ENCODE assay signal across 11 cellular contexts in the genomic region with DNA sequence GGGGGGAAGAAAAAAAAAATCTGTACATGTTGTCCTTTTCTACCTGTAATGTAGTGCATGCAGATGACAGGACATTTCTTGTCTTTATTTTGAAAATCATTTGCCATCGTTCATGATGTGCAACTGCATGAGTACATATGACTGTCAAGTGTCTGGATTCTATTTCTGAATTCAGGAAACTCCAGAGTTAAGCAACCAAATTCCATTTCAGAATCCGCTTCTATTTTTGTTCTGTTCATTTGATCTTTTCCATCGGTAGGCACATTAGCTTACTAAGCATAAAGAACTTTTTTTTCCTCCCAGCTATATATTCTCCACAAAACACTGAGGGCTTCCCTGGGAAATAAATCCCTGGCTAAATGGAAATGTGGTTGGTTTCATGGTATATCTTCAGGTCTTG.
DNase-seq lines count a peak whose midpoint lies in the region; ATAC-seq lines count a peak whose summit lies in the region.
"Had no signal": no experiment of that assay in that cellular context is flagged by ENCODE, and none has a peak within 500 bp of the region (broad histone marks: within the 10 kb centered on the region; RNA-seq: fewer than 3 reads in every experiment).

No MANE protein-coding gene starts in this region.

- H3K9me3 ChIP-seq in GM23248 (ENCODE audit: low read depth) (no peaks in the 10 kb centered on the region), right cardiac atrium (ENCODE audit: control insufficient read depth, low read length) (no peaks in the 10 kb centered on the region), skeletal muscle tissue (ENCODE audit: control insufficient read depth in 3 of 3, low read length in 3 of 3) (no peaks in the 10 kb centered on the region)

- no peaks in the 10 kb centered on the region for H4K20me1 ChIP-seq in GM23248 (ENCODE audit: insufficient read depth)

- H3K27ac ChIP-seq in GM23248, result peak overlapping the region; percentile 93
- H3K27ac ChIP-seq in caudate nucleus (ENCODE audit: low read depth, low read length), result peak overlapping the region; percentile 68
- peak overlapping the region; percentile 95 for H3K27ac ChIP-seq in right cardiac atrium (ENCODE audit: low read length)
- peak overlapping the region; percentile 89 for H3K27ac ChIP-seq in skeletal muscle tissue (ENCODE audit: low read depth, low read length)

- H3K27me3 Mint-ChIP-seq in activated CD8-positive, alpha-beta memory T cell treated with anti-CD3 and anti-CD28 coated beads, Interleukin-2, amount 10 ng/mL, durations not matched to agents 7 days and 5 days, result no peaks in the 10 kb centered on the region

- H3K27me3 ChIP-seq in GM23248 (replicated peaks; ENCODE audit: insufficient read depth) (no peaks in the 10 kb centered on the region), right cardiac atrium (ENCODE audit: control insufficient read depth, insufficient read depth) (no peaks in the 10 kb centered on the region), skeletal muscle tissue (ENCODE audit: control insufficient read depth in 3 of 3, insufficient read depth in 3 of 3, low read length in 3 of 3) (no peaks in the 10 kb centered on the region)

- H3K36me3 ChIP-seq in GM23248 (ENCODE audit: low read depth) (no peaks in the 10 kb centered on the region), skeletal muscle tissue (ENCODE audit: control insufficient read depth in 3 of 3, insufficient read depth in 3 of 3, low read length in 3 of 3) (no peaks in the 10 kb centered on the region)

- WGBS in GM23248 (ENCODE audit: low coverage in 1 of 2, low lambda C conversion rate in 2 of 2, missing lambda C conversion rate in 2 of 2), 2 experiments, result 4 to 7% methylated on average over 3 of the region's 3 CpGs
- 26% methylated on average over 3 of the region's 3 CpGs for WGBS in right cardiac atrium

- peaks cover 24% of the 10 kb centered on the region for H3K4me1 ChIP-seq in GM23248 (ENCODE audit: insufficient read depth)
- H3K4me1 ChIP-seq in right cardiac atrium (ENCODE audit: control insufficient read depth, insufficient read depth, low read length), result peaks cover 20% of the 10 kb centered on the region
- H3K4me1 ChIP-seq in skeletal muscle tissue (ENCODE audit: control insufficient read depth in 3 of 3, insufficient read depth in 3 of 3, low read length in 3 of 3), result peaks cover 49 to 62% (median 51%) of the 10 kb centered on the region in 3 donors

- intact Hi-C loops in right cardiac atrium (cut with DNase I), result no loop called here

- DNase-seq in GM23248, result peak; percentile 73
- DNase-seq in caudate nucleus (lab: John Stamatoyannopoulos, UW), result peak in 1 of 61 donors; percentile 36
- no peak for DNase-seq in right cardiac atrium
- no peak for DNase-seq in activated CD8-positive, alpha-beta memory T cell treated with anti-CD3 and anti-CD28 coated beads, Interleukin-2, amount 10 ng/mL, durations not matched to agents 7 days and 5 days
- no peak for DNase-seq in 8988T
- no peak for DNase-seq in pons (ENCODE audit: low spot score)
- DNase-seq: COR-L47; NCI-H146; stimulated activated naive B cell treated with anti-CD40 and anti-IgM and Interleukin-4, amounts not matched to agents 10 μg/mL and 1 μg/mL and 100 μg/mL, for 72 hours had no signal

- H2AFZ ChIP-seq in GM23248, result peak overlapping the region; percentile 28; the same call in 1 of the 2 replicates

- H3K79me2 ChIP-seq in GM23248 (ENCODE audit: insufficient read depth), result peaks cover 19% of the 10 kb centered on the region

- peak overlapping the region; percentile 61 for H3K4me2 ChIP-seq in GM23248 (ENCODE audit: unreplicated experiment)

- H3K9me2 ChIP-seq in GM23248 (ENCODE audit: insufficient read depth), result no peaks in the 10 kb centered on the region; the same call in 1 of the 2 replicates

- no peaks in the 10 kb centered on the region for H3K9me3 Mint-ChIP-seq in activated CD8-positive, alpha-beta memory T cell treated with anti-CD3 and anti-CD28 coated beads, Interleukin-2, amount 10 ng/mL, durations not matched to agents 7 days and 5 days (ENCODE audit: low read depth)

- H3K9ac ChIP-seq in GM23248 (peak overlapping the region; percentile 76), skeletal muscle tissue (ENCODE audit: low read depth in 1 of 3, low read length in 3 of 3) (peak overlapping the region; percentile 18 to 68 (median 66))

- H3K27ac Mint-ChIP-seq in activated CD8-positive, alpha-beta memory T cell treated with anti-CD3 and anti-CD28 coated beads, Interleukin-2, amount 10 ng/mL, durations not matched to agents 7 days and 5 days, result no peak overlapping the region
- H3K27ac Mint-ChIP-seq: stimulated activated naive B cell treated with anti-CD40 and anti-IgM and Interleukin-4, amounts not matched to agents 10 μg/mL and 1 μg/mL and 100 μg/mL, for 72 hours had no signal

- ATAC-seq in right cardiac atrium (peak; percentile 5), GM21717 (IDR thresholded peaks at IDR 0.05; ENCODE audit: unreplicated experiment) (no peak)
- no peak for ATAC-seq in activated CD8-positive, alpha-beta memory T cell treated with anti-CD3 and anti-CD28 coated beads, Interleukin-2, amount 10 ng/mL, durations not matched to agents 7 days and 5 days
- ATAC-seq: stimulated activated naive B cell treated with anti-CD40 and anti-IgM and Interleukin-4, amounts not matched to agents 10 μg/mL and 1 μg/mL and 100 μg/mL, for 72 hours had no signal

- no peaks in the 10 kb centered on the region for H3K36me3 Mint-ChIP-seq in activated CD8-positive, alpha-beta memory T cell treated with anti-CD3 and anti-CD28 coated beads, Interleukin-2, amount 10 ng/mL, durations not matched to agents 7 days and 5 days
- H3K36me3 Mint-ChIP-seq: stimulated activated naive B cell treated with anti-CD40 and anti-IgM and Interleukin-4, amounts not matched to agents 10 μg/mL and 1 μg/mL and 100 μg/mL, for 72 hours had no signal

- H3K4me1 Mint-ChIP-seq in activated CD8-positive, alpha-beta memory T cell treated with anti-CD3 and anti-CD28 coated beads, Interleukin-2, amount 10 ng/mL, durations not matched to agents 7 days and 5 days, result no peaks in the 10 kb centered on the region
- H3K4me1 Mint-ChIP-seq: stimulated activated naive B cell treated with anti-CD40 and anti-IgM and Interleukin-4, amounts not matched to agents 10 μg/mL and 1 μg/mL and 100 μg/mL, for 72 hours had no signal

- in situ Hi-C loops in GM23248 (cut with MboI), result no loop called here

- H3K4me3 ChIP-seq in GM23248, result peak overlapping the region; percentile 40
- no peak overlapping the region for H3K4me3 ChIP-seq in right cardiac atrium (ENCODE audit: low read length)
- peak overlapping the region in 1 of 3 donors; percentile 36 for H3K4me3 ChIP-seq in skeletal muscle tissue (ENCODE audit: low read length in 3 of 3)

- H3K4me3 Mint-ChIP-seq in activated CD8-positive, alpha-beta memory T cell treated with anti-CD3 and anti-CD28 coated beads, Interleukin-2, amount 10 ng/mL, durations not matched to agents 7 days and 5 days, result no peak overlapping the region
- H3K4me3 Mint-ChIP-seq: stimulated activated naive B cell treated with anti-CD40 and anti-IgM and Interleukin-4, amounts not matched to agents 10 μg/mL and 1 μg/mL and 100 μg/mL, for 72 hours had no signal

- H3F3A ChIP-seq in GM23248 (ENCODE audit: insufficient read depth), result peaks cover 28% of the 10 kb centered on the region

- CTCF ChIA-PET in activated CD8-positive, alpha-beta memory T cell treated with anti-CD3 and anti-CD28 coated beads, Interleukin-2, amount 10 ng/mL, durations not matched to agents 7 days and 5 days (lab: Charles Lee), result no interaction called here

Comparison
In these comparisons a context has a peak if more than half of its experiments do, and no peak if none do; other contexts are left out.
1. ATAC-seq: peak in right cardiac atrium (2 of 2); none in GM21717 (single experiment) and activated CD8-positive, alpha-beta memory T cell treated with anti-CD3 and anti-CD28 coated beads, Interleukin-2, amount 10 ng/mL, durations not matched to agents 7 days and 5 days (single experiment).
2. Peak in every context shown above with its lines, with median percentiles within 50 percentile points of each other: H3K27ac ChIP-seq.